In the genomic region with DNA sequence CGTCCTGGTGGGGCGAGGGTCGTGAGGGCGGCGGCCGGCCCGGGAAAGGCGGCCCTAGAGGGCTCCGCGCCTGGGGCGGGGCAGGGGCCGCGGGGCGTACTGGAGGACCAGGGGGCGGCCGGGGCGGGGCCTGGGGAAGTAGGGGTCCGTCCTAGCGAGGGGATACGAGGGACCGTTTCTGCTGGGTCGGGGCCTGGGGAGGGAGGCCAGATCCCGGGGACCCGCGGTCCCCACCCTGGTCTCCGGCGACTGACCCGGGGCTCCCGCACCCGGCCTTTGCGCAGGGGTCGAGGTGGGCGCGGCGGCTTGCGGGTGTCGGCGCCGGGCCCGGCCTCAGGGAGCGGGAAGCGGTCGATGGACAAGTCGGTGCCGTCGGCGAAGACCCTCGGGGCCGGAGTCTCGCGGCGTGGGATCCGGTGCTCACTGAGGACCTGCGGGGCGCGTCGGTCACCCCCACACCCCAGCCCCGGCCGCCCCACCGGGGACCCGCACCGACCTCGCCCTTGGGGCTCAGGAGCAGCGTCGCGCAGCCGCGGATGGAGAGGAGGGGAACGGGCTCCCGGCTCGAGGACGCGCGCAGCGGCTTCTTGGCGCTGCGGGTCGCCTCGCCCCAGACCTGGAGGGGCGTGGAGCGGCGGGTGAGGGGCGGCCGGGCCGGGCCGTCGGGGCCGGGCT, we compare ENCODE assay signal across 9 cellular contexts. TPM values are rescaled to one million over a fixed set of nuclear protein-coding genes. Genes with fewer than 3 reads are reported as not detected.
A peak's percentile ranks its signal among the peaks of the same experiment; 100 is the strongest.
DNase-seq lines count a peak whose midpoint lies in the region; ATAC-seq and TF ChIP-seq lines count a peak whose summit lies in the region.
"Had no signal": no experiment of that assay in that cellular context is flagged by ENCODE, and none has a peak within 500 bp of the region (broad histone marks: within the 10 kb centered on the region; RNA-seq: fewer than 3 reads in every experiment).

No MANE protein-coding gene starts in this region.

- H3K79me2 ChIP-seq in SK-N-SH (ENCODE audit: insufficient read depth), result no peaks in the 10 kb centered on the region

- no peak overlapping the region for H3K27ac Mint-ChIP-seq in T-cell
- H3K27ac Mint-ChIP-seq: activated naive CD8-positive, alpha-beta T cell treated with anti-CD3 and anti-CD28 coated beads for 36 hours had no signal

- no peaks in the 10 kb centered on the region for H3K27me3 Mint-ChIP-seq in T-cell

- no peaks in the 10 kb centered on the region for H3K9me2 ChIP-seq in SK-N-SH

- H3K36me3 ChIP-seq in SK-N-SH (replicated peaks in 1 of 2; ENCODE audit: control insufficient read depth in 1 of 2, insufficient read depth in 2 of 2, low read length in 1 of 2), result no peaks in the 10 kb centered on the region
- no peaks in the 10 kb centered on the region for H3K36me3 ChIP-seq in suprapubic skin
- H3K36me3 ChIP-seq in uterus, result no peaks in the 10 kb centered on the region

- no peak overlapping the region for H2AFZ ChIP-seq in SK-N-SH (ENCODE audit: low read depth)

- peak overlapping the region in 1 of 3 donors; percentile 55 for H3K4me3 Mint-ChIP-seq in T-cell
- H3K4me3 Mint-ChIP-seq: activated naive CD8-positive, alpha-beta T cell treated with anti-CD3 and anti-CD28 coated beads for 36 hours had no signal

- no peak for ATAC-seq in SK-N-SH treated with all-trans-retinoic acid at 6 μM for 48 hours
- peak; percentile 9 to 25 (median 18) for ATAC-seq in T-cell (replicated peaks in 1 of 4)

- WGBS in SK-N-SH (ENCODE audit: low lambda C conversion rate), result no CpG with 5 or more reads among the region's 88 CpGs
- 1% methylated on average over 32 of the region's 88 CpGs for WGBS in suprapubic skin

- H3K4me1 ChIP-seq in SK-N-SH (ENCODE audit: control insufficient read depth in 1 of 2, insufficient read depth in 2 of 2, low read depth in 1 of 2, low read length in 1 of 2) (peaks cover 4 to 26% of the 10 kb centered on the region in 2 experiments; a peak in 2 of 4 replicates), suprapubic skin (peaks cover 35% of the 10 kb centered on the region), uterus (peaks cover 0 to 22% of the 10 kb centered on the region in 2 donors)

- no peak for TF ChIP-seq POLR2A in suprapubic skin (IDR thresholded peaks at IDR 0.05)
- TF ChIP-seq POLR2A in uterus (IDR thresholded peaks at IDR 0.05), result no peak

- H3K27me3 ChIP-seq in SK-N-SH (ENCODE audit: insufficient read depth) (peaks cover 11% of the 10 kb centered on the region), suprapubic skin (peaks cover 54% of the 10 kb centered on the region), uterus (peaks cover 27 to 29% of the 10 kb centered on the region in 2 donors)

- H3K4me3 ChIP-seq in SK-N-SH (ENCODE audit: low read depth in 2 of 2, low read length in 1 of 2) (peak overlapping the region in 1 of 2 experiments; percentile 53; a peak in 2 of 4 replicates), iPS-11a (ENCODE audit: low read depth, low read length) (peak overlapping the region; percentile 53), suprapubic skin (peak overlapping the region; percentile 49), uterus (no peak overlapping the region)

- H3K27ac ChIP-seq in SK-N-SH (ENCODE audit: low read depth in 2 of 2, low read length in 1 of 2) (no peak overlapping the region), suprapubic skin (no peak overlapping the region), uterus (no peak overlapping the region)

- no peak for TF ChIP-seq RAD21 in SK-N-SH (IDR thresholded peaks at IDR 0.05; ENCODE audit: low read length)

- intact Hi-C loops in uterus (cut with DNase I; ENCODE audit: low total_unique reads), result loop anchor here (5.0 kb wide), 1 partner anchor 167 kb away; no protein-coding TSS in a partner anchor

- TF ChIP-seq CTCF in SK-N-SH (IDR thresholded peaks at IDR 0.05), result no peak
- TF ChIP-seq CTCF in suprapubic skin (IDR thresholded peaks at IDR 0.05), result no peak
- no peak for TF ChIP-seq CTCF in uterus (IDR thresholded peaks at IDR 0.05)

- H3K36me3 Mint-ChIP-seq in T-cell, result no peaks in the 10 kb centered on the region
- H3K36me3 Mint-ChIP-seq: activated naive CD8-positive, alpha-beta T cell treated with anti-CD3 and anti-CD28 coated beads for 36 hours had no signal

- no peaks in the 10 kb centered on the region for H3K9me3 Mint-ChIP-seq in T-cell
- H3K9me3 Mint-ChIP-seq: activated naive CD8-positive, alpha-beta T cell treated with anti-CD3 and anti-CD28 coated beads for 36 hours had no signal

- no peaks in the 10 kb centered on the region for H3F3A ChIP-seq in SK-N-SH (replicated peaks; ENCODE audit: insufficient read depth)

- H3K4me2 ChIP-seq in SK-N-SH, result peak overlapping the region; percentile 59; the same call in 1 of the 2 replicates

- peaks cover 12 to 15% (median 13%) of the 10 kb centered on the region in 3 donors for H3K4me1 Mint-ChIP-seq in T-cell

- H4K20me1 ChIP-seq in SK-N-SH (ENCODE audit: insufficient read depth), result no peaks in the 10 kb centered on the region

- DNase-seq in SK-N-SH (peak; percentile 59), T-cell (no peak), suprapubic skin (ENCODE audit: low spot score in 2 of 2) (no peak), uterus (no peak), NCI-H82 treated with DMSO at 0.1 percent for 48 hours (lab: John Stamatoyannopoulos, UW; ENCODE audit: unreplicated experiment) (no peak)
- DNase-seq in activated effector memory CD4-positive, alpha-beta T cell treated with Interleukin-2 at 50 U/mL for 16 hours, result no peak

- H3K9ac ChIP-seq in SK-N-SH, result no peak overlapping the region

- TF ChIP-seq EP300 in SK-N-SH (IDR thresholded peaks at IDR 0.05; ENCODE audit: borderline replicate concordance in 1 of 2, low read depth in 1 of 2, low read length in 1 of 2) (no peak), suprapubic skin (IDR thresholded peaks at IDR 0.05) (no peak)

- CTCF ChIA-PET in SK-N-SH (lab: Yijun Ruan, JAX), result interaction anchor here (0.9 to 3.6 kb wide), 31 partner anchors 8 to 228 kb away, joined by 3 to 41 read pairs (median 4); no protein-coding TSS in a partner anchor
- CTCF ChIA-PET in T-cell (lab: Charles Lee), result interaction anchor here (0.7 to 1.6 kb wide), 7 partner anchors 20 to 203 kb away, joined by 3 to 12 read pairs (median 4); partner anchors contain the start of genes PHRF1 (in 1 of the 2) and TMEM80 (in 1 of the 2)

- POLR2A ChIA-PET in SK-N-SH (lab: Yijun Ruan, JAX), result interaction anchor here (0.6 to 1.1 kb wide), 4 partner anchors 9 to 28 kb away, joined by 3 to 6 read pairs (median 4); no protein-coding TSS in a partner anchor
- POLR2A ChIA-PET in T-cell (lab: Charles Lee), result interaction anchor here in 1 of 2 donors (0.6 to 0.8 kb wide), 2 partner anchors 138 to 139 kb away, joined by 3 to 6 read pairs; partner anchors contain the start of gene DEAF1

- H3K9me3 ChIP-seq in SK-N-SH, result no peaks in the 10 kb centered on the region
- H3K9me3 ChIP-seq in suprapubic skin, result no peaks in the 10 kb centered on the region
- H3K9me3 ChIP-seq in uterus, result no peaks in the 10 kb centered on the region

TF ChIP-seq in SK-N-SH, 30 proteins besides CTCF, POLR2A, EP300 and RAD21:
- TF ChIP-seq FOSL2 (IDR thresholded peaks at IDR 0.05; ENCODE audit: borderline replicate concordance, low read depth), result no peak
- no peak for TF ChIP-seq MEF2A (IDR thresholded peaks at IDR 0.05; ENCODE audit: borderline replicate concordance, low read depth)
- no peak for TF ChIP-seq TAF1 (IDR thresholded peaks at IDR 0.05; ENCODE audit: borderline replicate concordance, low read depth, low read length)
- no peak for TF ChIP-seq TCF12 (IDR thresholded peaks at IDR 0.05)
TF ChIP-seq in SK-N-SH: peak in this region for 0.

TF ChIP-seq in SK-N-SH treated with all-trans-retinoic acid at 6 μM for 48 hours, 23 proteins besides CTCF, POLR2A, EP300 and RAD21:
- TF ChIP-seq ZNF8 (CRISPR knock-in tag; IDR thresholded peaks at IDR 0.05) (no peak), TOX (CRISPR knock-in tag; IDR thresholded peaks at IDR 0.05; ENCODE audit: borderline replicate concordance) (no peak), RARB (CRISPR knock-in tag; IDR thresholded peaks at IDR 0.05) (no peak)

RNA-seq across cellular contexts. Expression of gene LMNTD2, which starts 4.9 kb away (rescaled TPM):
- 2.4 and 2.6 TPM in 2 replicates for polyA plus RNA-seq in SK-N-SH (2012; rRNA removed)
- 0.60 and 1.3 TPM in 2 replicates for polyA plus RNA-seq in SK-N-SH (2012; cell fraction: cytosol; rRNA removed)
- polyA plus RNA-seq in SK-N-SH (2012; cell fraction: nucleus; rRNA removed), result 30.2 and 47.4 TPM in 2 replicates
- total RNA-seq in T-cell, result 10 to 100 TPM in 1 of 5 donors, 1 to 10 TPM in 4; 5.1 to 13.4 (median 8.8) TPM
- 10 to 100 TPM in 1 of 4 donors, 1 to 10 TPM in 3; 6.3 to 17.8 (median 8.7) TPM for total RNA-seq in suprapubic skin
- total RNA-seq in uterus, result 1 to 10 TPM in 1 of 4 donors, under 1 TPM in 2, not detected in 1; 0.14 to 2.2 (median 0.51) TPM

RNA-seq across cellular contexts. Expression of gene RASSF7, which starts 5.1 kb away (rescaled TPM):
- 19.8 and 24.0 TPM in 2 replicates for polyA plus RNA-seq in SK-N-SH (2012; rRNA removed)
- polyA plus RNA-seq in SK-N-SH (2012; cell fraction: cytosol; rRNA removed), result 8.2 and 11.7 TPM in 2 replicates
- polyA plus RNA-seq in SK-N-SH (2012; cell fraction: nucleus; rRNA removed), result 105 and 144 TPM in 2 replicates
- total RNA-seq in T-cell, result 10 to 100 TPM; 23.2 to 68.4 (median 63.4) TPM
- 100 to 1,000 TPM in 1 of 4 donors, 10 to 100 TPM in 3; 82.6 to 113 (median 87.0) TPM for total RNA-seq in suprapubic skin
- 10 to 100 TPM in 2 of 4 donors, 1 to 10 TPM in 1, under 1 TPM in 1; 0.59 to 13.1 (median 8.0) TPM for total RNA-seq in uterus

RNA-seq across cellular contexts. Expression of gene LRRC56, which starts 18.3 kb away (rescaled TPM):
- 1.2 and 1.4 TPM in 2 replicates for polyA plus RNA-seq in SK-N-SH (2012; rRNA removed)
- polyA plus RNA-seq in SK-N-SH (2012; cell fraction: cytosol; rRNA removed), result 0.30 and 0.52 TPM in 2 replicates
- polyA plus RNA-seq in SK-N-SH (2012; cell fraction: nucleus; rRNA removed), result 5.4 and 6.2 TPM in 2 replicates
- total RNA-seq in T-cell, result 1 to 10 TPM; 3.4 to 6.1 (median 5.6) TPM
- total RNA-seq in suprapubic skin, result 1 to 10 TPM; 1.7 to 2.4 (median 2.1) TPM
- total RNA-seq in uterus, result 1 to 10 TPM in 2 of 4 donors, not detected in 2; 1.7 to 1.9 TPM

RNA-seq across cellular contexts. Expression of gene HRAS, which starts 20.3 kb away (rescaled TPM):
- polyA plus RNA-seq in SK-N-SH (2012; rRNA removed), result 138 and 217 TPM in 2 replicates
- polyA plus RNA-seq in SK-N-SH (2012; cell fraction: cytosol; rRNA removed), result 95.3 and 125 TPM in 2 replicates
- 189 and 285 TPM in 2 replicates for polyA plus RNA-seq in SK-N-SH (2012; cell fraction: nucleus; rRNA removed)
- total RNA-seq in T-cell, result 10 to 100 TPM; 27.6 to 53.4 (median 47.6) TPM
- total RNA-seq in suprapubic skin, result 100 to 1,000 TPM in 2 of 4 donors, 10 to 100 TPM in 2; 82.9 to 131 (median 96.2) TPM
- 10 to 100 TPM in 3 of 4 donors, 1 to 10 TPM in 1; 5.4 to 37.6 (median 23.8) TPM for total RNA-seq in uterus

RNA-seq across cellular contexts. Expression of gene PHRF1, which starts 20.6 kb away (rescaled TPM):
- polyA plus RNA-seq in SK-N-SH (2012; rRNA removed), result 18.8 and 22.7 TPM in 2 replicates
- 9.2 and 13.1 TPM in 2 replicates for polyA plus RNA-seq in SK-N-SH (2012; cell fraction: cytosol; rRNA removed)
- polyA plus RNA-seq in SK-N-SH (2012; cell fraction: nucleus; rRNA removed), result 42.5 and 52.9 TPM in 2 replicates
- 10 to 100 TPM; 40.2 to 69.4 (median 66.3) TPM for total RNA-seq in T-cell
- total RNA-seq in suprapubic skin, result 10 to 100 TPM; 27.9 to 55.6 (median 42.0) TPM
- 10 to 100 TPM in 3 of 4 donors, 1 to 10 TPM in 1; 5.0 to 45.8 (median 24.1) TPM for total RNA-seq in uterus

Comparison
In these comparisons a context has a peak if more than half of its experiments do, and no peak if none do; other contexts are left out.
1. H3K4me3 ChIP-seq: peak in iPS-11a (single experiment) and suprapubic skin (single experiment); none in uterus (0 of 2).